In genomic region chrX:124736553-124737240, GRCh38 we compare ENCODE assay signal across 13 cellular contexts.
DNase-seq lines count a peak whose midpoint lies in the region; ATAC-seq and TF ChIP-seq lines count a peak whose summit lies in the region.
"Had no signal": no experiment of that assay in that cellular context is flagged by ENCODE, and none has a peak within 500 bp of the region (broad histone marks: within the 10 kb centered on the region; RNA-seq: fewer than 3 reads in every experiment).

No MANE protein-coding gene starts in this region.

- POLR2A ChIA-PET in naive thymus-derived CD4-positive, alpha-beta T cell (lab: Charles Lee): interaction anchor here (0.6 to 0.8 kb wide), 2 partner anchors 10 to 161 kb away, joined by 3 to 8 read pairs; no protein-coding TSS in a partner anchor
- POLR2A ChIA-PET in PC-3 (lab: Charles Lee; ENCODE audit: unreplicated experiment): no interaction called here

- no peaks in the 10 kb centered on the region for H3K9me3 Mint-ChIP-seq in activated T-helper 2 cell treated with anti-CD3 and anti-CD28 coated beads, Interferon-gamma antibody, Interleukin-2, Interleukin-4, amounts not matched to agents 10 μg/mL and 5 μg/mL and 100 μg/mL, durations not matched to agents 14 hours and 24 hours and 36 hours
- H3K9me3 Mint-ChIP-seq in naive thymus-derived CD4-positive, alpha-beta T cell: peaks cover 0 to 3% (median 0%) of the 10 kb centered on the region in 11 donors

- no peaks in the 10 kb centered on the region for H3K27me3 ChIP-seq in naive thymus-derived CD4-positive, alpha-beta T cell (ENCODE audit: control insufficient read depth in 2 of 2, insufficient read depth in 2 of 2, low read length in 2 of 2)
- H3K27me3 ChIP-seq in PC-3 (ENCODE audit: low read length): no peaks in the 10 kb centered on the region
- H3K27me3 ChIP-seq: SJSA1 had no signal

- CTCF ChIA-PET in naive thymus-derived CD4-positive, alpha-beta T cell (lab: Charles Lee): no interaction called here
- CTCF ChIA-PET in PC-3 (lab: Charles Lee): no interaction called here

- H3K4me1 ChIP-seq in naive thymus-derived CD4-positive, alpha-beta T cell (ENCODE audit: control insufficient read depth in 2 of 2, insufficient read depth in 2 of 2, low read length in 2 of 2): peaks cover 10 to 17% of the 10 kb centered on the region in 2 donors
- no peaks in the 10 kb centered on the region for H3K4me1 ChIP-seq in PC-3 (ENCODE audit: insufficient read depth, low read length)
- H3K4me1 ChIP-seq: A549, psoas muscle, SJSA1 had no signal

- peak overlapping the region; percentile 41 for H3K4me3 ChIP-seq in naive thymus-derived CD4-positive, alpha-beta T cell (ENCODE audit: low read length)
- H3K4me3 ChIP-seq in PC-3 (ENCODE audit: low read length): no peak overlapping the region
- H3K4me3 ChIP-seq: A549, psoas muscle, SJSA1 had no signal

- TF ChIP-seq CTCF in PC-3 (conservative IDR thresholded peaks at IDR 0.05; ENCODE audit: low read depth, low read length): no peak

- peak overlapping the region; percentile 39 for H3K27ac ChIP-seq in naive thymus-derived CD4-positive, alpha-beta T cell (ENCODE audit: low read depth, low read length)
- no peak overlapping the region for H3K27ac ChIP-seq in PC-3 (ENCODE audit: low read length)
- H3K27ac ChIP-seq: A549, psoas muscle, SJSA1 had no signal

- peak; percentile 88 for ATAC-seq in naive thymus-derived CD4-positive, alpha-beta T cell
- ATAC-seq in PC-3 (no peak), HG03439 (IDR thresholded peaks at IDR 0.05; ENCODE audit: unreplicated experiment) (no peak), HG03097 (IDR thresholded peaks at IDR 0.05; ENCODE audit: low FRiP score, unreplicated experiment) (no peak)
- ATAC-seq: A549, HCT116, psoas muscle had no signal

- H3K27ac Mint-ChIP-seq in activated T-helper 2 cell treated with anti-CD3 and anti-CD28 coated beads, Interferon-gamma antibody, Interleukin-2, Interleukin-4, amounts not matched to agents 10 μg/mL and 5 μg/mL and 100 μg/mL, durations not matched to agents 14 hours and 24 hours and 36 hours: peak overlapping the region; percentile 46
- H3K27ac Mint-ChIP-seq in naive thymus-derived CD4-positive, alpha-beta T cell: peak overlapping the region; percentile 81 to 93 (median 86)

- no peaks in the 10 kb centered on the region for H3K79me2 ChIP-seq in PC-3 (ENCODE audit: low read length)

- H3K9ac ChIP-seq in PC-3 (ENCODE audit: low read length): no peak overlapping the region

- intact Hi-C loops in activated T-helper 2 cell treated with anti-CD3 and anti-CD28 coated beads, Interferon-gamma antibody, Interleukin-2, Interleukin-4, amounts not matched to agents 10 μg/mL and 5 μg/mL and 100 μg/mL, durations not matched to agents 14 hours and 24 hours and 36 hours (cut with micrococcal nuclease): no loop called here
- intact Hi-C loops in naive thymus-derived CD4-positive, alpha-beta T cell (cut with micrococcal nuclease): loop anchor here in 1 of 2 donors (1.0 to 5.0 kb wide), 6 partner anchors 8 to 774 kb away; partner anchors contain the start of gene STAG2
- intact Hi-C loops in PC-3 (cut with micrococcal nuclease): no loop called here

- no peaks in the 10 kb centered on the region for H3F3A ChIP-seq in PC-3 (ENCODE audit: low read length, unreplicated experiment)

- H3K4me1 Mint-ChIP-seq in activated T-helper 2 cell treated with anti-CD3 and anti-CD28 coated beads, Interferon-gamma antibody, Interleukin-2, Interleukin-4, amounts not matched to agents 10 μg/mL and 5 μg/mL and 100 μg/mL, durations not matched to agents 14 hours and 24 hours and 36 hours (ENCODE audit: low read depth): peaks cover 20% of the 10 kb centered on the region
- peaks cover 10 to 57% (median 45%) of the 10 kb centered on the region in 7 donors for H3K4me1 Mint-ChIP-seq in naive thymus-derived CD4-positive, alpha-beta T cell

- peaks cover 5% of the 10 kb centered on the region for H3K27me3 Mint-ChIP-seq in activated T-helper 2 cell treated with anti-CD3 and anti-CD28 coated beads, Interferon-gamma antibody, Interleukin-2, Interleukin-4, amounts not matched to agents 10 μg/mL and 5 μg/mL and 100 μg/mL, durations not matched to agents 14 hours and 24 hours and 36 hours (ENCODE audit: low read depth)
- no peaks in the 10 kb centered on the region for H3K27me3 Mint-ChIP-seq in naive thymus-derived CD4-positive, alpha-beta T cell

- peak overlapping the region; percentile 40 for H3K4me3 Mint-ChIP-seq in activated T-helper 2 cell treated with anti-CD3 and anti-CD28 coated beads, Interferon-gamma antibody, Interleukin-2, Interleukin-4, amounts not matched to agents 10 μg/mL and 5 μg/mL and 100 μg/mL, durations not matched to agents 14 hours and 24 hours and 36 hours (ENCODE audit: low read depth)
- H3K4me3 Mint-ChIP-seq in naive thymus-derived CD4-positive, alpha-beta T cell: peak overlapping the region; percentile 70 to 83 (median 79)

- peak; percentile 63 for DNase-seq in activated gamma-delta T cell treated with Interleukin-2 at 50 U/mL for 16 hours
- DNase-seq in activated gamma-delta T cell (lab: John Stamatoyannopoulos, UW): no peak
- DNase-seq in activated T-helper 2 cell treated with anti-CD3 and anti-CD28 coated beads, Interferon-gamma antibody, Interleukin-2, Interleukin-4, amounts not matched to agents 10 μg/mL and 5 μg/mL and 100 μg/mL, durations not matched to agents 14 hours and 24 hours and 36 hours (ENCODE audit: low spot score): peak; percentile 30
- DNase-seq in naive thymus-derived CD4-positive, alpha-beta T cell: peak; percentile 15 to 78 (median 65)
- DNase-seq in PC-3: no peak
- DNase-seq in putamen (ENCODE audit: low spot score): no peak
- DNase-seq: KBM-7, psoas muscle had no signal

- no peak overlapping the region for H3K4me2 ChIP-seq in PC-3 (ENCODE audit: low read length)
- H3K4me2 ChIP-seq: A549 had no signal

- no peaks in the 10 kb centered on the region for H3K36me3 Mint-ChIP-seq in activated T-helper 2 cell treated with anti-CD3 and anti-CD28 coated beads, Interferon-gamma antibody, Interleukin-2, Interleukin-4, amounts not matched to agents 10 μg/mL and 5 μg/mL and 100 μg/mL, durations not matched to agents 14 hours and 24 hours and 36 hours (ENCODE audit: low read depth)
- H3K36me3 Mint-ChIP-seq in naive thymus-derived CD4-positive, alpha-beta T cell: peaks cover 0 to 5% (median 0%) of the 10 kb centered on the region in 5 donors

- no peaks in the 10 kb centered on the region for H3K9me3 ChIP-seq in naive thymus-derived CD4-positive, alpha-beta T cell (ENCODE audit: control insufficient read depth in 2 of 3, low read length in 3 of 3)
- H3K9me3 ChIP-seq in PC-3 (ENCODE audit: low read length): no peaks in the 10 kb centered on the region
- H3K9me3 ChIP-seq: A549, psoas muscle, SJSA1 had no signal

- no peak overlapping the region for H2AFZ ChIP-seq in PC-3 (ENCODE audit: low read length)

- H4K20me1 ChIP-seq in PC-3 (ENCODE audit: low read length): no peaks in the 10 kb centered on the region

- no TSS peak for BruUV-seq in PC-3 (replicated peaks; lab: Mats Ljungman, UMichigan)

- no peaks in the 10 kb centered on the region for H3K9me2 ChIP-seq in PC-3 (replicated peaks; ENCODE audit: low read length)

- no peaks in the 10 kb centered on the region for H3K36me3 ChIP-seq in naive thymus-derived CD4-positive, alpha-beta T cell (ENCODE audit: control insufficient read depth in 2 of 3, insufficient read depth in 3 of 3, low read length in 3 of 3)
- no peaks in the 10 kb centered on the region for H3K36me3 ChIP-seq in PC-3 (ENCODE audit: low read depth, low read length)
- H3K36me3 ChIP-seq: SJSA1 had no signal

Comparison
In these comparisons a context has a peak if more than half of its experiments do, and no peak if none do; other contexts are left out.
1. DNase-seq: peak in activated gamma-delta T cell treated with Interleukin-2 at 50 U/mL for 16 hours (single experiment), activated T-helper 2 cell treated with anti-CD3 and anti-CD28 coated beads, Interferon-gamma antibody, Interleukin-2, Interleukin-4, amounts not matched to agents 10 μg/mL and 5 μg/mL and 100 μg/mL, durations not matched to agents 14 hours and 24 hours and 36 hours (single experiment) and naive thymus-derived CD4-positive, alpha-beta T cell (9 of 9); none in activated gamma-delta T cell (single experiment), PC-3 (single experiment) and putamen (single experiment).